ENCODE assay signal across 1 cellular context in the genomic region with DNA sequence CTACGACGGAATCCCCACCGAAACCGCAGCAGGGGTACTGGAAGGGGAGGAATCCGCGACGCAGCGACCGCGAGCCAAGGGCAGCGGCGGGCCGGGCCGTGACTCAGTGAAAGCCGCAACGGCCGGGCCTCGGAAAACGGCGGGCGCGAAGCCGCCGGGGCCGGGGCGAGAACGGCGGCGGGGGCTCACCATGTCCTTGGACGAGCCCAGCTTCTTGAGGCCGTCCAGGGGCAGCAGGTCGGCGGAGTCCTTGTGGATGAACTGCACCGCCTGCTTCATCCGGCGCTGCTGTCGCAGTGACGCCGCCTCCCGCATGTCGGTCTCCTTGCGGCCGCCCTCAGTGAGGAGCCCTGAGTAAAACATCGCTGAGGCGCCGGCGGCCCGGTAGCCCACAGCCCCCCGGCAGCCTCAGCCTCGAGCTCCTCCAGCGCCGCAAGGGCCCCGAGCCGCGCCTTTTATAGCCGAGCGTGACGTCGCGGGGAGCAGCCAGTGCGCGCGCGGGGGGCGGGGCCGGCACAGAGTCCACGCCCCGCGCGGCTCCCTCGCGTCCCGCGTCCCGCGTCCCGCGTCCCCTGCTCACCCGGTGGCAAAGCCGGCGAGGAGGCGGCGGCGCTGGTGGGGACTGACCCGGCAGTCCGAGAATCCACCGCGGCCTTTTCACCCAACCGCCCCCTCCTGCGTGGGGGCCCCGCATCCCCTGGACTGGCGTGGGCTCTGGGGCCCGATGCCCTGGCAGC.
TF ChIP-seq lines count a peak whose summit lies in the region.

A gene (minus strand): TSS at position 429 of the 737 bp plus-strand sequence. CDS start 66 bp downstream, at position 363.

TF ChIP-seq in H1, 55 proteins besides CTCF, POLR2A, EP300 and RAD21:
- TF ChIP-seq PHF8 (conservative IDR thresholded peaks at IDR 0.05; ENCODE audit: low read depth, low read length) (peak; percentile 52), SP4 (IDR thresholded peaks at IDR 0.05; ENCODE audit: low read length) (no peak), TAF7 (optimal IDR thresholded peaks at IDR 0.05; ENCODE audit: borderline replicate concordance, low read depth, low read length) (no peak), POU5F1 (IDR thresholded peaks at IDR 0.05; ENCODE audit: low read depth, low read length) (no peak), TAF1 (IDR thresholded peaks at IDR 0.05; ENCODE audit: low read depth, low read length) (peak; percentile 60; the same call in 1 of the 2 replicates), ZNF274 (IDR thresholded peaks at IDR 0.05; ENCODE audit: borderline replicate concordance, extremely low read depth, low read length) (no peak), SIRT6 (IDR thresholded peaks at IDR 0.05; ENCODE audit: low read length) (no peak), RBBP5 (IDR thresholded peaks at IDR 0.05; ENCODE audit: borderline replicate concordance, low read depth, low read length) (0 out of 2 replicates have a peak, but pooled peaks have one; percentile 81), SIX5 (IDR thresholded peaks at IDR 0.05; ENCODE audit: low read depth, low read length) (no peak), SP1 (IDR thresholded peaks at IDR 0.05; ENCODE audit: low read depth, low read length) (no peak), KDM4A (IDR thresholded peaks at IDR 0.05; ENCODE audit: low read depth, low read length, severe bottlenecking) (peak; percentile 98), CHD1 (IDR thresholded peaks at IDR 0.05; ENCODE audit: low read depth, low read length) (no peak), SUZ12 (IDR thresholded peaks at IDR 0.05; ENCODE audit: low read length) (peak; percentile 85; the same call in 1 of the 2 replicates), TBP (IDR thresholded peaks at IDR 0.05; ENCODE audit: low read depth, low read length) (peak; percentile 85; the same call in 1 of the 2 replicates), JUND (IDR thresholded peaks at IDR 0.05; ENCODE audit: low read length) (no peak), SP2 (IDR thresholded peaks at IDR 0.05; ENCODE audit: low read length) (no peak), BACH1 (IDR thresholded peaks at IDR 0.05; ENCODE audit: low read length) (peak; percentile 47; the same call in 1 of the 2 replicates), EZH2 (IDR thresholded peaks at IDR 0.05; ENCODE audit: low read depth, low read length, severe bottlenecking) (peak; percentile 80), CBX5 (IDR thresholded peaks at IDR 0.05; ENCODE audit: low read depth, low read length) (no peak), ASH2L (IDR thresholded peaks at IDR 0.05; ENCODE audit: low read length) (peak; percentile 73), RNF2 (IDR thresholded peaks at IDR 0.05; ENCODE audit: borderline replicate concordance, low read depth, low read length, missing control alignments, poor library complexity, severe bottlenecking) (no peak), CTBP2 (IDR thresholded peaks at IDR 0.05; ENCODE audit: borderline replicate concordance, insufficient read depth, insufficient read length, low read length) (no peak), CHD2 (IDR thresholded peaks at IDR 0.05; ENCODE audit: low read length) (no peak), KDM5A (IDR thresholded peaks at IDR 0.05; ENCODE audit: low read length) (no peak), CREB1 (IDR thresholded peaks at IDR 0.05) (peak; percentile 47; the same call in 1 of the 2 replicates), GTF2F1 (IDR thresholded peaks at IDR 0.05; ENCODE audit: borderline replicate concordance, low read depth, low read length) (no peak), SRF (IDR thresholded peaks at IDR 0.05; ENCODE audit: low read depth, low read length) (no peak)
- TF ChIP-seq, protein P1, sequence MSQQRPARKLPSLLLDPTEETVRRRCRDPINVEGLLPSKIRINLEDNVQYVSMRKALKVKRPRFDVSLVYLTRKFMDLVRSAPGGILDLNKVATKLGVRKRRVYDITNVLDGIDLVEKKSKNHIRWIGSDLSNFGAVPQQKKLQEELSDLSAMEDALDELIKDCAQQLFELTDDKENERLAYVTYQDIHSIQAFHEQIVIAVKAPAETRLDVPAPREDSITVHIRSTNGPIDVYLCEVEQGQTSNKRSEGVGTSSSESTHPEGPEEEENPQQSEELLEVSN (IDR thresholded peaks at IDR 0.05): peak; percentile 76
- TF ChIP-seq, protein P2, sequence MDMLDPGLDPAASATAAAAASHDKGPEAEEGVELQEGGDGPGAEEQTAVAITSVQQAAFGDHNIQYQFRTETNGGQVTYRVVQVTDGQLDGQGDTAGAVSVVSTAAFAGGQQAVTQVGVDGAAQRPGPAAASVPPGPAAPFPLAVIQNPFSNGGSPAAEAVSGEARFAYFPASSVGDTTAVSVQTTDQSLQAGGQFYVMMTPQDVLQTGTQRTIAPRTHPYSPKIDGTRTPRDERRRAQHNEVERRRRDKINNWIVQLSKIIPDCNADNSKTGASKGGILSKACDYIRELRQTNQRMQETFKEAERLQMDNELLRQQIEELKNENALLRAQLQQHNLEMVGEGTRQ (IDR thresholded peaks at IDR 0.05; ENCODE audit: low read length): no peak
- TF ChIP-seq, protein P3, sequence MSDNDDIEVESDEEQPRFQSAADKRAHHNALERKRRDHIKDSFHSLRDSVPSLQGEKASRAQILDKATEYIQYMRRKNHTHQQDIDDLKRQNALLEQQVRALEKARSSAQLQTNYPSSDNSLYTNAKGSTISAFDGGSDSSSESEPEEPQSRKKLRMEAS (IDR thresholded peaks at IDR 0.05): peak; percentile 69; the same call in 1 of the 2 replicates
